In the genomic region with DNA sequence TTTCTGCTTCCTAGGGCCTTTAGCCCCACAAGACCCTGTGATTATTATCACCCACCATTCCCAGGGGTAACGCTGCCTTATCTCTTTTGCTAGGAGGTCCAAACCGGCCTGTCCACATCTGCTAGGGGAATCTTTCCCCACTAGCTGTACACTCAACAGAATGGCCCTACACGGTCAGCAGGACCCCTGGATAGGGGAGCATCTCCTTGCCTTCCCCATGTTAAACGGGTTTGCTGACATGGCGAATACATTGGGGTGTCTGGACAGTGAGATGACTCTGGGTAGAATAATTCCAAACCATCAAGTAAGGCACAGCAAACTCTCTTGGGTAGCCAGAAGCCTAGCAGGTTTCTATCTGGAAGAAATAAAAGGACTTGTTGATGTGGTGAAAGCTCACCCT, we compare ENCODE assay signal across 7 cellular contexts. TPM values are rescaled to one million over a fixed set of nuclear protein-coding genes. Genes with fewer than 3 reads are reported as not detected.
DNase-seq lines count a peak whose midpoint lies in the region; ATAC-seq and TF ChIP-seq lines count a peak whose summit lies in the region.

No MANE protein-coding gene starts in this region.

- H3K4me3 Mint-ChIP-seq in T-cell: peak overlapping the region; percentile 81 to 89 (median 82)

- H3K4me2 ChIP-seq in smooth muscle cell: peak overlapping the region; percentile 97

- no peak for ATAC-seq in T-cell (replicated peaks in 1 of 4)

- H3K79me2 ChIP-seq in smooth muscle cell (ENCODE audit: low read depth): no peaks in the 10 kb centered on the region

- POLR2A ChIA-PET in T-cell (lab: Charles Lee): interaction anchor here in 1 of 2 donors (0.7 kb wide), 1 partner anchor 51 kb away, joined by 3 read pairs; no protein-coding TSS in a partner anchor

- H3K36me3 ChIP-seq in HAP-1 (replicated peaks) (no peaks in the 10 kb centered on the region), smooth muscle cell (ENCODE audit: low read depth) (no peaks in the 10 kb centered on the region)

- H4K20me1 ChIP-seq in smooth muscle cell (ENCODE audit: low read depth): no peaks in the 10 kb centered on the region

- no peaks in the 10 kb centered on the region for H3F3A ChIP-seq in smooth muscle cell (ENCODE audit: low read depth)

- no peak overlapping the region for H3K27ac Mint-ChIP-seq in T-cell

- peaks cover 10 to 16% (median 14%) of the 10 kb centered on the region in 3 donors for H3K4me1 Mint-ChIP-seq in T-cell

- no peak overlapping the region for H3K27ac ChIP-seq in smooth muscle cell (ENCODE audit: low read depth)

- no peaks in the 10 kb centered on the region for H3K9me3 Mint-ChIP-seq in T-cell

- H3K9ac ChIP-seq in smooth muscle cell (ENCODE audit: low read depth): peak overlapping the region; percentile 62

- in situ Hi-C loops in HAP-1 (cut with MboI; ENCODE audit: low sequenced_read_pairs): no loop called here

- H2AFZ ChIP-seq in smooth muscle cell (ENCODE audit: low read depth): peak overlapping the region; percentile 97

- H3K4me3 ChIP-seq in HAP-1 (peak overlapping the region; percentile 53), fibroblast of villous mesenchyme (ENCODE audit: low read depth, low read length) (peak overlapping the region; percentile 83), smooth muscle cell (peak overlapping the region; percentile 74)

- 78% methylated on average over 5 of the region's 5 CpGs for WGBS in smooth muscle cell (ENCODE audit: low lambda C conversion rate)

- no peaks in the 10 kb centered on the region for H3K9me3 ChIP-seq in HAP-1
- H3K9me3 ChIP-seq in smooth muscle cell (replicated peaks; ENCODE audit: low read depth): no peaks in the 10 kb centered on the region

- H3K36me3 Mint-ChIP-seq in T-cell: no peaks in the 10 kb centered on the region

- TF ChIP-seq CTCF in fibroblast of villous mesenchyme (IDR thresholded peaks at IDR 0.05; ENCODE audit: insufficient read depth, low read depth, low read length) (no peak), smooth muscle cell (IDR thresholded peaks at IDR 0.05; ENCODE audit: borderline replicate concordance, insufficient read depth, poor library complexity, severe bottlenecking) (no peak)

- H3K27me3 ChIP-seq in HAP-1 (ENCODE audit: low read depth): no peaks in the 10 kb centered on the region
- H3K27me3 ChIP-seq in smooth muscle cell (ENCODE audit: low read depth): no peaks in the 10 kb centered on the region

- CTCF ChIA-PET in T-cell (lab: Charles Lee): no interaction called here

- no peaks in the 10 kb centered on the region for H3K27me3 Mint-ChIP-seq in T-cell

- H3K4me1 ChIP-seq in HAP-1 (peaks cover 10% of the 10 kb centered on the region), smooth muscle cell (ENCODE audit: low read depth) (peaks cover 7% of the 10 kb centered on the region)

- DNase-seq in HAP-1 (ENCODE audit: low spot score in 2 of 2): no peak
- DNase-seq in T-cell: no peak
- no peak for DNase-seq in fibroblast of villous mesenchyme (ENCODE audit: low read depth)
- DNase-seq in smooth muscle cell (lab: John Stamatoyannopoulos, UW; ENCODE audit: unreplicated experiment): no peak
- no peak for DNase-seq in DMS53 treated with DMSO at 0.1 percent for 48 hours (lab: John Stamatoyannopoulos, UW; ENCODE audit: unreplicated experiment)
- no peak for DNase-seq in activated gamma-delta T cell (lab: John Stamatoyannopoulos, UW)
- no peak for DNase-seq in OCI-M1 (lab: John Stamatoyannopoulos, UW)

RNA-seq across cellular contexts. Expression of a gene that starts 0.7 kb away (rescaled TPM):
- total RNA-seq in T-cell (1 to 10 TPM; 4.0 to 5.7 (median 4.4) TPM), fibroblast of villous mesenchyme (3.0 and 3.5 TPM in 2 replicates), smooth muscle cell (1.1 and 3.8 TPM in 2 replicates)
- polyA plus RNA-seq in smooth muscle cell: 3.3 and 4.6 TPM in 2 replicates

RNA-seq across cellular contexts. Expression of a gene that starts 14.0 kb away (rescaled TPM):
- total RNA-seq in T-cell: under 1 TPM in 3 of 5 donors, not detected in 2; 0.18 to 0.35 (median 0.28) TPM
- not detected in 2 replicates for total RNA-seq in fibroblast of villous mesenchyme
- not detected in 2 replicates for total RNA-seq in smooth muscle cell
- polyA plus RNA-seq in smooth muscle cell: not detected in 2 replicates

RNA-seq across cellular contexts. Expression of a gene that starts 41.9 kb away (rescaled TPM):
- total RNA-seq in T-cell (100 to 1,000 TPM; 246 to 299 (median 293) TPM), fibroblast of villous mesenchyme (44.0 and 48.0 TPM in 2 replicates), smooth muscle cell (0.94 and 6.9 TPM in 2 replicates)
- polyA plus RNA-seq in smooth muscle cell: 6.6 and 10.3 TPM in 2 replicates

RNA-seq across cellular contexts. Expression of a gene that starts 48.0 kb away (rescaled TPM):
- 1 to 10 TPM in 4 of 5 donors, under 1 TPM in 1; 0.59 to 1.6 (median 1.3) TPM for total RNA-seq in T-cell
- total RNA-seq in fibroblast of villous mesenchyme: under 0.01 and 0.32 TPM in 2 replicates
- 0.63 TPM in 1 of 2 replicates, not detected in the other for total RNA-seq in smooth muscle cell
- polyA plus RNA-seq in smooth muscle cell: 0.28 and 0.59 TPM in 2 replicates

RNA-seq across cellular contexts. Expression of a gene that starts 52.6 kb away (rescaled TPM):
- total RNA-seq in T-cell: 1 to 10 TPM in 4 of 5 donors, under 1 TPM in 1; 0.73 to 2.7 (median 1.8) TPM
- total RNA-seq in fibroblast of villous mesenchyme: 4.7 and 11.0 TPM in 2 replicates
- total RNA-seq in smooth muscle cell: 2.5 and 4.1 TPM in 2 replicates
- 7.3 and 8.1 TPM in 2 replicates for polyA plus RNA-seq in smooth muscle cell
